In genomic region chr11:112128483-112129121, GRCh38 we compare ENCODE assay signal across 9 cellular contexts. TPM values are rescaled to one million over a fixed set of nuclear protein-coding genes. Genes with fewer than 3 reads are reported as not detected.
DNase-seq lines count a peak whose midpoint lies in the region; ATAC-seq and TF ChIP-seq lines count a peak whose summit lies in the region.
"Had no signal": no experiment of that assay in that cellular context is flagged by ENCODE, and none has a peak within 500 bp of the region (broad histone marks: within the 10 kb centered on the region; RNA-seq: fewer than 3 reads in every experiment).

No MANE protein-coding gene starts in this region.

- DNase-seq in HPDE6-E6E7 (ENCODE audit: extremely low spot score) (peak; percentile 54), RKO (ENCODE audit: low spot score) (peak; percentile 50), fibroblast of villous mesenchyme (ENCODE audit: low read depth) (peak; percentile 84), substantia nigra (lab: John Stamatoyannopoulos, UW) (peak in 23 of 49 donors; percentile 2 to 71 (median 23)), NCI-H524 treated with DMSO at 0.1 percent for 48 hours (lab: John Stamatoyannopoulos, UW) (no peak), coronary artery (ENCODE audit: low spot score) (no peak), NCI-H82 treated with DMSO at 0.1 percent for 48 hours (lab: John Stamatoyannopoulos, UW; ENCODE audit: unreplicated experiment) (no peak)

- TF ChIP-seq CTCF in fibroblast of villous mesenchyme (IDR thresholded peaks at IDR 0.05; ENCODE audit: insufficient read depth, low read depth, low read length), result no peak
- TF ChIP-seq CTCF in coronary artery (IDR thresholded peaks at IDR 0.05), result no peak

- peak overlapping the region; percentile 41 for H3K27ac ChIP-seq in substantia nigra (ENCODE audit: low read depth, low read length, poor library complexity, severe bottlenecking)
- peak overlapping the region in 1 of 2 donors; percentile 29 for H3K27ac ChIP-seq in coronary artery
- H3K27ac ChIP-seq: parathyroid adenoma had no signal

- no peak for ATAC-seq in GM18520 (IDR thresholded peaks at IDR 0.05; ENCODE audit: unreplicated experiment)

- H3K4me3 ChIP-seq in fibroblast of villous mesenchyme (ENCODE audit: low read depth, low read length) (no peak overlapping the region), coronary artery (no peak overlapping the region)

RNA-seq across cellular contexts. Expression of gene IL18, which starts 35.3 kb away (rescaled TPM):
- total RNA-seq in fibroblast of villous mesenchyme, result 1.6 and 2.2 TPM in 2 replicates

RNA-seq across cellular contexts. Expression of gene TEX12, which starts 38.6 kb away (rescaled TPM):
- 0.32 TPM in 1 of 2 replicates, not detected in the other for total RNA-seq in fibroblast of villous mesenchyme

RNA-seq across cellular contexts. Expression of gene SDHD, which starts 41.9 kb away (rescaled TPM):
- total RNA-seq in fibroblast of villous mesenchyme, result 121 and 140 TPM in 2 replicates

RNA-seq across cellular contexts. Expression of gene TIMM8B, which starts 42.0 kb away (rescaled TPM):
- 57.0 and 64.3 TPM in 2 replicates for total RNA-seq in fibroblast of villous mesenchyme

RNA-seq across cellular contexts. Expression of gene BCO2, which starts 46.7 kb away (rescaled TPM):
- total RNA-seq in fibroblast of villous mesenchyme, result 0.97 and 3.0 TPM in 2 replicates

Comparison
In these comparisons a context has a peak if more than half of its experiments do, and no peak if none do; other contexts are left out.
1. DNase-seq: peak in HPDE6-E6E7 (single experiment), RKO (single experiment) and fibroblast of villous mesenchyme (single experiment); none in NCI-H524 treated with DMSO at 0.1 percent for 48 hours (single experiment), coronary artery (single experiment) and NCI-H82 treated with DMSO at 0.1 percent for 48 hours (single experiment).